ENCODE assay signal across 1 cellular context in genomic region chr22:33393432-33393831, GRCh38.
TF ChIP-seq lines count a peak whose summit lies in the region.

No MANE protein-coding gene starts in this region.

TF ChIP-seq in HepG2, 621 proteins besides CTCF, POLR2A, EP300 and RAD21 (continued from another document and continues in another):
- TF ChIP-seq ZNF292 (CRISPR knock-in tag; IDR thresholded peaks at IDR 0.05; ENCODE audit: borderline replicate concordance, low read depth) (0 out of 2 replicates have a peak, but pooled peaks have one; percentile 26), SP5 (CRISPR knock-in tag; IDR thresholded peaks at IDR 0.05; ENCODE audit: borderline replicate concordance, low read depth) (peak; percentile 30; the same call in 1 of the 2 replicates), ZMYM4 (CRISPR knock-in tag; IDR thresholded peaks at IDR 0.05) (peak; percentile 58; the same call in 1 of the 2 replicates), XRCC5 (optimal IDR thresholded peaks at IDR 0.05; ENCODE audit: low read length) (peak; percentile 29), TEAD3 (CRISPR knock-in tag; optimal IDR thresholded peaks at IDR 0.05; ENCODE audit: borderline replicate concordance) (peak; percentile 84), JDP2 (CRISPR knock-in tag; IDR thresholded peaks at IDR 0.05; ENCODE audit: borderline replicate concordance) (no peak), ZMYM3 (CRISPR knock-in tag; IDR thresholded peaks at IDR 0.05) (peak; percentile 63; the same call in 1 of the 2 replicates), SOX6 (IDR thresholded peaks at IDR 0.05) (no peak), SOX6 (CRISPR knock-in tag; IDR thresholded peaks at IDR 0.05) (no peak), KDM3A (CRISPR knock-in tag; IDR thresholded peaks at IDR 0.05; ENCODE audit: low read depth) (0 out of 2 replicates have a peak, but pooled peaks have one; percentile 28), LCORL (IDR thresholded peaks at IDR 0.05) (0 out of 2 replicates have a peak, but pooled peaks have one; percentile 75), LCORL (CRISPR knock-in tag; IDR thresholded peaks at IDR 0.05) (peak; percentile 97), ZNF629 (CRISPR knock-in tag; conservative IDR thresholded peaks at IDR 0.05) (peak; percentile 43; the same call in 1 of the 2 replicates), ZSCAN25 (CRISPR knock-in tag; IDR thresholded peaks at IDR 0.05) (no peak), HNF4A (CRISPR knock-in tag; IDR thresholded peaks at IDR 0.05) (peak; percentile 84), FOXA3 (CRISPR knock-in tag; IDR thresholded peaks at IDR 0.05) (0 out of 2 replicates have a peak, but pooled peaks have one; percentile 6), ZNF543 (CRISPR knock-in tag; IDR thresholded peaks at IDR 0.05) (no peak), THRA (CRISPR knock-in tag; IDR thresholded peaks at IDR 0.05; ENCODE audit: borderline replicate concordance) (no peak), ZNF605 (CRISPR knock-in tag; IDR thresholded peaks at IDR 0.05) (no peak), NR2F6 (IDR thresholded peaks at IDR 0.05) (no peak), NR2F6 (CRISPR knock-in tag; IDR thresholded peaks at IDR 0.05) (0 out of 2 replicates have a peak, but pooled peaks have one; percentile 21), RNF2 (conservative IDR thresholded peaks at IDR 0.05; ENCODE audit: low read depth) (no peak), ZNF564 (CRISPR knock-in tag; IDR thresholded peaks at IDR 0.05) (no peak), HHEX (CRISPR knock-in tag; IDR thresholded peaks at IDR 0.05) (no peak), HDAC2 (CRISPR knock-in tag; IDR thresholded peaks at IDR 0.05) (peak; percentile 31; the same call in 1 of the 2 replicates), SALL1 (CRISPR knock-in tag; IDR thresholded peaks at IDR 0.05) (peak; percentile 80), ARID4A (CRISPR knock-in tag; IDR thresholded peaks at IDR 0.05; ENCODE audit: borderline replicate concordance) (no peak), FOXO1 (CRISPR knock-in tag; IDR thresholded peaks at IDR 0.05) (0 out of 2 replicates have a peak, but pooled peaks have one; percentile 23), ELK4 (CRISPR knock-in tag; IDR thresholded peaks at IDR 0.05; ENCODE audit: borderline replicate concordance) (no peak), RBFOX2 (IDR thresholded peaks at IDR 0.05; ENCODE audit: low read depth, low read length) (no peak), ZBTB10 (CRISPR knock-in tag; IDR thresholded peaks at IDR 0.05; ENCODE audit: borderline replicate concordance) (no peak), TFDP1 (CRISPR knock-in tag; IDR thresholded peaks at IDR 0.05; ENCODE audit: borderline replicate concordance) (0 out of 2 replicates have a peak, but pooled peaks have one; percentile 18)
- TF ChIP-seq, protein P1, sequence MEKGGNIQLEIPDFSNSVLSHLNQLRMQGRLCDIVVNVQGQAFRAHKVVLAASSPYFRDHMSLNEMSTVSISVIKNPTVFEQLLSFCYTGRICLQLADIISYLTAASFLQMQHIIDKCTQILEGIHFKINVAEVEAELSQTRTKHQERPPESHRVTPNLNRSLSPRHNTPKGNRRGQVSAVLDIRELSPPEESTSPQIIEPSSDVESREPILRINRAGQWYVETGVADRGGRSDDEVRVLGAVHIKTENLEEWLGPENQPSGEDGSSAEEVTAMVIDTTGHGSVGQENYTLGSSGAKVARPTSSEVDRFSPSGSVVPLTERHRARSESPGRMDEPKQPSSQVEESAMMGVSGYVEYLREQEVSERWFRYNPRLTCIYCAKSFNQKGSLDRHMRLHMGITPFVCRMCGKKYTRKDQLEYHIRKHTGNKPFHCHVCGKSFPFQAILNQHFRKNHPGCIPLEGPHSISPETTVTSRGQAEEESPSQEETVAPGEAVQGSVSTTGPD (CRISPR knock-in tag; IDR thresholded peaks at IDR 0.05), result peak; percentile 59; the same call in 1 of the 2 replicates
- TF ChIP-seq, protein P2, sequence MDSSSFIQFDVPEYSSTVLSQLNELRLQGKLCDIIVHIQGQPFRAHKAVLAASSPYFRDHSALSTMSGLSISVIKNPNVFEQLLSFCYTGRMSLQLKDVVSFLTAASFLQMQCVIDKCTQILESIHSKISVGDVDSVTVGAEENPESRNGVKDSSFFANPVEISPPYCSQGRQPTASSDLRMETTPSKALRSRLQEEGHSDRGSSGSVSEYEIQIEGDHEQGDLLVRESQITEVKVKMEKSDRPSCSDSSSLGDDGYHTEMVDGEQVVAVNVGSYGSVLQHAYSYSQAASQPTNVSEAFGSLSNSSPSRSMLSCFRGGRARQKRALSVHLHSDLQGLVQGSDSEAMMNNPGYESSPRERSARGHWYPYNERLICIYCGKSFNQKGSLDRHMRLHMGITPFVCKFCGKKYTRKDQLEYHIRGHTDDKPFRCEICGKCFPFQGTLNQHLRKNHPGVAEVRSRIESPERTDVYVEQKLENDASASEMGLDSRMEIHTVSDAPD (CRISPR knock-in tag; IDR thresholded peaks at IDR 0.05), result peak; percentile 91
- TF ChIP-seq, protein P3, sequence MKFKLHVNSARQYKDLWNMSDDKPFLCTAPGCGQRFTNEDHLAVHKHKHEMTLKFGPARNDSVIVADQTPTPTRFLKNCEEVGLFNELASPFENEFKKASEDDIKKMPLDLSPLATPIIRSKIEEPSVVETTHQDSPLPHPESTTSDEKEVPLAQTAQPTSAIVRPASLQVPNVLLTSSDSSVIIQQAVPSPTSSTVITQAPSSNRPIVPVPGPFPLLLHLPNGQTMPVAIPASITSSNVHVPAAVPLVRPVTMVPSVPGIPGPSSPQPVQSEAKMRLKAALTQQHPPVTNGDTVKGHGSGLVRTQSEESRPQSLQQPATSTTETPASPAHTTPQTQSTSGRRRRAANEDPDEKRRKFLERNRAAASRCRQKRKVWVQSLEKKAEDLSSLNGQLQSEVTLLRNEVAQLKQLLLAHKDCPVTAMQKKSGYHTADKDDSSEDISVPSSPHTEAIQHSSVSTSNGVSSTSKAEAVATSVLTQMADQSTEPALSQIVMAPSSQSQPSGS (CRISPR knock-in tag; IDR thresholded peaks at IDR 0.05), result no peak
- TF ChIP-seq, protein P4, sequence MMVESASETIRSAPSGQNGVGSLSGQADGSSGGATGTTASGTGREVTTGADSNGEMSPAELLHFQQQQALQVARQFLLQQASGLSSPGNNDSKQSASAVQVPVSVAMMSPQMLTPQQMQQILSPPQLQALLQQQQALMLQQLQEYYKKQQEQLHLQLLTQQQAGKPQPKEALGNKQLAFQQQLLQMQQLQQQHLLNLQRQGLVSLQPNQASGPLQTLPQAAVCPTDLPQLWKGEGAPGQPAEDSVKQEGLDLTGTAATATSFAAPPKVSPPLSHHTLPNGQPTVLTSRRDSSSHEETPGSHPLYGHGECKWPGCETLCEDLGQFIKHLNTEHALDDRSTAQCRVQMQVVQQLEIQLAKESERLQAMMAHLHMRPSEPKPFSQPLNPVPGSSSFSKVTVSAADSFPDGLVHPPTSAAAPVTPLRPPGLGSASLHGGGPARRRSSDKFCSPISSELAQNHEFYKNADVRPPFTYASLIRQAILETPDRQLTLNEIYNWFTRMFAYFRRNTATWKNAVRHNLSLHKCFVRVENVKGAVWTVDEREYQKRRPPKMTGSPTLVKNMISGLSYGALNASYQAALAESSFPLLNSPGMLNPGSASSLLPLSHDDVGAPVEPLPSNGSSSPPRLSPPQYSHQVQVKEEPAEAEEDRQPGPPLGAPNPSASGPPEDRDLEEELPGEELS (CRISPR knock-in tag; IDR thresholded peaks at IDR 0.05), result 0 out of 2 replicates have a peak, but pooled peaks have one; percentile 35
- TF ChIP-seq, protein P5, sequence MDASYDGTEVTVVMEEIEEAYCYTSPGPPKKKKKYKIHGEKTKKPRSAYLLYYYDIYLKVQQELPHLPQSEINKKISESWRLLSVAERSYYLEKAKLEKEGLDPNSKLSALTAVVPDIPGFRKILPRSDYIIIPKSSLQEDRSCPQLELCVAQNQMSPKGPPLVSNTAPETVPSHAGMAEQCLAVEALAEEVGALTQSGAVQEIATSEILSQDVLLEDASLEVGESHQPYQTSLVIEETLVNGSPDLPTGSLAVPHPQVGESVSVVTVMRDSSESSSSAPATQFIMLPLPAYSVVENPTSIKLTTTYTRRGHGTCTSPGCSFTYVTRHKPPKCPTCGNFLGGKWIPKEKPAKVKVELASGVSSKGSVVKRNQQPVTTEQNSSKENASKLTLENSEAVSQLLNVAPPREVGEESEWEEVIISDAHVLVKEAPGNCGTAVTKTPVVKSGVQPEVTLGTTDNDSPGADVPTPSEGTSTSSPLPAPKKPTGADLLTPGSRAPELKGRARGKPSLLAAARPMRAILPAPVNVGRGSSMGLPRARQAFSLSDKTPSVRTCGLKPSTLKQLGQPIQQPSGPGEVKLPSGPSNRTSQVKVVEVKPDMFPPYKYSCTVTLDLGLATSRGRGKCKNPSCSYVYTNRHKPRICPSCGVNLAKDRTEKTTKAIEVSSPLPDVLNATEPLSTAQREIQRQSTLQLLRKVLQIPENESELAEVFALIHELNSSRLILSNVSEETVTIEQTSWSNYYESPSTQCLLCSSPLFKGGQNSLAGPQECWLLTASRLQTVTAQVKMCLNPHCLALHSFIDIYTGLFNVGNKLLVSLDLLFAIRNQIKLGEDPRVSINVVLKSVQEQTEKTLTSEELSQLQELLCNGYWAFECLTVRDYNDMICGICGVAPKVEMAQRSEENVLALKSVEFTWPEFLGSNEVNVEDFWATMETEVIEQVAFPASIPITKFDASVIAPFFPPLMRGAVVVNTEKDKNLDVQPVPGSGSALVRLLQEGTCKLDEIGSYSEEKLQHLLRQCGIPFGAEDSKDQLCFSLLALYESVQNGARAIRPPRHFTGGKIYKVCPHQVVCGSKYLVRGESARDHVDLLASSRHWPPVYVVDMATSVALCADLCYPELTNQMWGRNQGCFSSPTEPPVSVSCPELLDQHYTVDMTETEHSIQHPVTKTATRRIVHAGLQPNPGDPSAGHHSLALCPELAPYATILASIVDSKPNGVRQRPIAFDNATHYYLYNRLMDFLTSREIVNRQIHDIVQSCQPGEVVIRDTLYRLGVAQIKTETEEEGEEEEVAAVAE (CRISPR knock-in tag; IDR thresholded peaks at IDR 0.05; ENCODE audit: borderline replicate concordance), result no peak
